In genomic region chr11:129933866-129934265, GRCh38 we compare ENCODE assay signal across 1 cellular context.
TF ChIP-seq lines count a peak whose summit lies in the region.

No MANE protein-coding gene starts in this region.

TF ChIP-seq in WTC11, 78 proteins besides CTCF, POLR2A, EP300 and RAD21 (continued from another document):
- TF ChIP-seq E2F1 (CRISPR knock-in tag; IDR thresholded peaks at IDR 0.05), result no peak
- TF ChIP-seq ZNF263 (CRISPR knock-in tag; IDR thresholded peaks at IDR 0.05; ENCODE audit: low read depth), result no peak
- no peak for TF ChIP-seq GABPB1 (CRISPR knock-in tag; IDR thresholded peaks at IDR 0.05)
- no peak for TF ChIP-seq ATF1 (CRISPR knock-in tag; IDR thresholded peaks at IDR 0.05)
- no peak for TF ChIP-seq MYBL2 (CRISPR knock-in tag; IDR thresholded peaks at IDR 0.05)
- no peak for TF ChIP-seq ZMAT4 (CRISPR knock-in tag; IDR thresholded peaks at IDR 0.05)
- TF ChIP-seq ZNF317 (CRISPR knock-in tag; IDR thresholded peaks at IDR 0.05; ENCODE audit: borderline replicate concordance, low read depth), result no peak
- no peak for TF ChIP-seq ZNF396 (CRISPR knock-in tag; IDR thresholded peaks at IDR 0.05; ENCODE audit: borderline replicate concordance)
- TF ChIP-seq AFF4 (CRISPR knock-in tag; IDR thresholded peaks at IDR 0.05; ENCODE audit: borderline replicate concordance), result no peak
- TF ChIP-seq SMAD4 (CRISPR knock-in tag; IDR thresholded peaks at IDR 0.05), result no peak
- no peak for TF ChIP-seq FOXP1 (CRISPR knock-in tag; IDR thresholded peaks at IDR 0.05; ENCODE audit: borderline replicate concordance)
- TF ChIP-seq CREM (CRISPR knock-in tag; IDR thresholded peaks at IDR 0.05), result no peak
- TF ChIP-seq FOXP4 (CRISPR knock-in tag; IDR thresholded peaks at IDR 0.05), result no peak
